21 cellular contexts compared by ENCODE assay signal in the genomic region with DNA sequence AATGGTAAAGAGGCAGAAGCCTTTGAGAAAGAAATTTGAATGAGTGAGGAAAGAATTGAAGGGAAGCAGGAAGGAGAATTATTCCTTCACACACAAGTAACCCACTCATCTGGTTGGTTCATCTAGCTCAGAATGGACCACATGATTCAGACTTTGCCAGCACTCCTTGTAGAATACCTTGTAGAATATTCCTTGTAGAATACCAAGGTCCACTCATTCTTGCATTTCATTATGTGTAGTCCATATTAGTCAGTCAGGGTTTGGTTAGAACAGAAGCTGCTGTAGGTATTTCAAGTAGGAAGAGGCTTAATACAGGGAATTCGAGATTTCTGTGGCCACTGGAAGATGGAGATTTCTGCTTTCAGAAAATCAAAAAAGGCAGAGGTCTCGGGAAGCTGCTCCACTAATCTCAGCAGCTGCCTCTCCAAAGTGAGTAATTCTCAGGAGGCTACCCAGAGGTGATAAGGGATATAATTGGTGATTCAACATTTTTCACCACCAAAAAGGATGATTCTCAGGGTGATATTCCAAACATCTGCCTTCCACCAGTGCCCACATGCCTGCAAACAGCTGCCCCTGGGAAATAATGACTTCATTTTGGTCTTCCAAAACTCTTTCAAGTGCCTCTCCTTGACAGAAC.
"Had no signal": no experiment of that assay in that cellular context is flagged by ENCODE, and none has a peak within 500 bp of the region (broad histone marks: within the 10 kb centered on the region; RNA-seq: fewer than 3 reads in every experiment).

No MANE protein-coding gene starts in this region.

- H3K27me3 ChIP-seq: body of pancreas, esophagus muscularis mucosa, left lung, tibial nerve had no signal

- H3K27ac ChIP-seq: body of pancreas, esophagus muscularis mucosa, left lung, prostate gland, tibial nerve, VCaP had no signal

- DNase-seq: activated CD4-positive, alpha-beta memory T cell treated with anti-CD3 and anti-CD28 coated beads, Interleukin-2, amount 10 ng/mL, durations not matched to agents 7 days and 5 days; activated CD4-positive, alpha-beta T cell treated with anti-CD3 and anti-CD28 coated beads, Interleukin-2, amount 10 ng/mL, durations not matched to agents 24 days and 14 days; activated effector memory CD4-positive, alpha-beta T cell treated with anti-CD3 and anti-CD28 coated beads, Interleukin-2, amount 50 U/mL, for 16 hours; activated naive CD4-positive, alpha-beta T cell treated with anti-CD3 and anti-CD28 coated beads, Interleukin-2, amount 10 ng/mL, durations not matched to agents 7 days and 5 days; activated T-cell treated with anti-CD3 and anti-CD28 coated beads for 4 hours; amygdala; body of pancreas; caudate nucleus; effector CD8-positive, alpha-beta T cell; left lung; stimulated activated CD4-positive, alpha-beta T cell treated with anti-CD3 and anti-CD28 coated beads, Interleukin-2, amount 100 ng/mL, for 24 hours; stimulated activated naive CD8-positive, alpha-beta T cell treated with anti-CD3 and anti-CD28 coated beads, Interleukin-15, amount 100 ng/mL, for 72 hours; T-cell had no signal

- FAIRE-seq: urothelium cell line had no signal

- H3K9me3 ChIP-seq: body of pancreas, esophagus muscularis mucosa, left lung, prostate gland, tibial nerve had no signal

- H3K4me3 ChIP-seq: body of pancreas, esophagus muscularis mucosa, left lung, prostate gland, tibial nerve had no signal

- H3K4me1 ChIP-seq: body of pancreas, left lung, prostate gland had no signal

- ATAC-seq: activated CD4-positive, CD25-positive, alpha-beta regulatory T cell treated with anti-CD3 and anti-CD28 coated beads, Interleukin-2, amount 50 U/mL, for 24 hours; body of pancreas; left lung; natural killer cell treated with Interleukin-12 subunit alpha and Interleukin-12 subunit beta and Interleukin-15 and Interleukin-18, amount 100 ng/mL, for 72 hours; stimulated activated effector memory CD8-positive, alpha-beta T cell treated with anti-CD3 and anti-CD28 coated beads, Interleukin-12 subunit alpha, Interleukin-12 subunit beta, amount 100 ng/mL, for 72 hours; stimulated activated naive CD8-positive, alpha-beta T cell treated with anti-CD3 and anti-CD28 coated beads, Interleukin-15, amount 100 ng/mL, for 72 hours; T-cell had no signal

- H3K36me3 ChIP-seq: esophagus muscularis mucosa, left lung, prostate gland, tibial nerve had no signal
